ENCODE assay signal across 9 cellular contexts in the genomic region with DNA sequence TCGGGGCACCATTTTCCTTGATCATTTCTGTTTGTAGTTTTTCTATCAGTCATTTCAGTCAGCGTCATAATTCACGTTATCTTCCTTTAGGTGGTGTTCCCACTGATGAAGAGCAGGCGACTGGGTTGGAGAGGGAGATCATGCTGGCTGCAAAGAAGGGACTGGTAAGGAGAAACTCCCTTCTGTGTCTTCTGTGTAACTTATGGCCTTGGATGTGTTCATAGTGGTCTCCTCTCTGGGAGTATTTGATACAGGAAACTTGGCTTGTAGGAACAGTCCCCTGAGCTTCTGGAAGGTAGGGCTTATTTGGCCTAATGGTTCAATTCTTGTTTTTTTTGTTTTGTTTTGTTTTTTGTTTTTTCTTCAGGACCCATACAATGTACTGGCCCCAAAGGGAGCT. TPM values are rescaled to one million over a fixed set of nuclear protein-coding genes. Genes with fewer than 3 reads are reported as not detected.
DNase-seq lines count a peak whose midpoint lies in the region; ATAC-seq and TF ChIP-seq lines count a peak whose summit lies in the region.
"Had no signal": no experiment of that assay in that cellular context is flagged by ENCODE, and none has a peak within 500 bp of the region (broad histone marks: within the 10 kb centered on the region; RNA-seq: fewer than 3 reads in every experiment).

No MANE protein-coding gene starts in this region.

- H3K4me1 Mint-ChIP-seq in dendritic cell treated with granulocyte-macrophage colony-stimulating factor and Interleukin-4, amounts not matched to agents 40 ng/mL and 50 ng/mL, for 4 days (ENCODE audit: low read depth), result peaks cover 37% of the 10 kb centered on the region
- H3K4me1 Mint-ChIP-seq in nephron progenitor cell, result peaks cover 19% of the 10 kb centered on the region

- peaks cover 9% of the 10 kb centered on the region for H3K36me3 ChIP-seq in BJ (ENCODE audit: control insufficient read depth, insufficient read depth, low read length)

- intact Hi-C loops in dendritic cell treated with granulocyte-macrophage colony-stimulating factor and Interleukin-4, amounts not matched to agents 40 ng/mL and 50 ng/mL, for 4 days (cut with micrococcal nuclease), result no loop called here

- ATAC-seq in GM19328 (IDR thresholded peaks at IDR 0.05; ENCODE audit: unreplicated experiment) (no peak), GM21825 (IDR thresholded peaks at IDR 0.05; ENCODE audit: unreplicated experiment) (no peak)

- DNase-seq in BJ (ENCODE audit: low read depth), result no peak
- DNase-seq in LNCaP clone FGC (ENCODE audit: low read depth), result no peak
- no peak for DNase-seq in nephron progenitor cell
- no peak for DNase-seq in NCI-H748 (lab: John Stamatoyannopoulos, UW; ENCODE audit: unreplicated experiment)
- DNase-seq in hippocampal formation (lab: John Stamatoyannopoulos, UW), result no peak
- DNase-seq: NCI-H1048 had no signal

- no peaks in the 10 kb centered on the region for H3K9me3 Mint-ChIP-seq in dendritic cell treated with granulocyte-macrophage colony-stimulating factor and Interleukin-4, amounts not matched to agents 40 ng/mL and 50 ng/mL, for 4 days
- H3K9me3 Mint-ChIP-seq in nephron progenitor cell, result no peaks in the 10 kb centered on the region

- TF ChIP-seq CTCF in BJ (IDR thresholded peaks at IDR 0.05; ENCODE audit: insufficient read depth, low read depth, low read length), result no peak
- no peak for TF ChIP-seq CTCF in LNCaP clone FGC (IDR thresholded peaks at IDR 0.05; ENCODE audit: control insufficient read depth, extremely low read depth, insufficient read depth)
- TF ChIP-seq CTCF in nephron progenitor cell (IDR thresholded peaks at IDR 0.05), result no peak

- peaks cover under 1% of the 10 kb centered on the region for H3K27me3 Mint-ChIP-seq in dendritic cell treated with granulocyte-macrophage colony-stimulating factor and Interleukin-4, amounts not matched to agents 40 ng/mL and 50 ng/mL, for 4 days
- H3K27me3 Mint-ChIP-seq in nephron progenitor cell (ENCODE audit: low read depth, poor library complexity), result no peaks in the 10 kb centered on the region

- H3K36me3 Mint-ChIP-seq in dendritic cell treated with granulocyte-macrophage colony-stimulating factor and Interleukin-4, amounts not matched to agents 40 ng/mL and 50 ng/mL, for 4 days (ENCODE audit: low read depth), result peaks cover 59% of the 10 kb centered on the region
- H3K36me3 Mint-ChIP-seq in nephron progenitor cell (ENCODE audit: low read depth), result peaks cover 39% of the 10 kb centered on the region

- POLR2A ChIA-PET in BJ (lab: Charles Lee), result no interaction called here

- peak overlapping the region; percentile 92 for H3K4me3 Mint-ChIP-seq in dendritic cell treated with granulocyte-macrophage colony-stimulating factor and Interleukin-4, amounts not matched to agents 40 ng/mL and 50 ng/mL, for 4 days
- H3K4me3 Mint-ChIP-seq in nephron progenitor cell, result peak overlapping the region; percentile 95

- no peaks in the 10 kb centered on the region for H3K27me3 ChIP-seq in BJ (ENCODE audit: control insufficient read depth, insufficient read depth, low read length)

- H3K4me3 ChIP-seq in BJ (ENCODE audit: low read depth, low read length), result peak overlapping the region; percentile 98
- H3K4me3 ChIP-seq in LNCaP clone FGC (ENCODE audit: low read depth, low read length), result peak overlapping the region; percentile 90

- peak overlapping the region; percentile 99 for H3K27ac Mint-ChIP-seq in dendritic cell treated with granulocyte-macrophage colony-stimulating factor and Interleukin-4, amounts not matched to agents 40 ng/mL and 50 ng/mL, for 4 days
- peak overlapping the region; percentile 78 for H3K27ac Mint-ChIP-seq in nephron progenitor cell

- CTCF ChIA-PET in BJ (lab: Yijun Ruan, JAX), result interaction anchor here (0.6 kb wide), 2 partner anchors 24 to 50 kb away, joined by 3 read pairs; no protein-coding TSS in a partner anchor

RNA-seq across cellular contexts. Expression of gene COX5B, which starts 1.1 kb away (rescaled TPM):
- polyA plus RNA-seq in BJ (2011; rRNA removed), result 339 and 358 TPM in 2 replicates
- 21.3 and 32.1 TPM in 2 replicates for polyA minus RNA-seq in BJ (2011; rRNA and poly(A)+ RNA removed)

RNA-seq across cellular contexts. Expression of gene ACTR1B, which starts 16.9 kb away (rescaled TPM):
- polyA plus RNA-seq in BJ (2011; rRNA removed), result 48.4 and 64.6 TPM in 2 replicates
- 43.6 and 70.3 TPM in 2 replicates for polyA minus RNA-seq in BJ (2011; rRNA and poly(A)+ RNA removed)

RNA-seq across cellular contexts. Expression of gene C2orf92, which starts 22.5 kb away (rescaled TPM):
- 2.6 and 2.7 TPM in 2 replicates for polyA plus RNA-seq in BJ (2011; rRNA removed)
- polyA minus RNA-seq in BJ (2011; rRNA and poly(A)+ RNA removed), result 2.0 and 2.6 TPM in 2 replicates

RNA-seq across cellular contexts. Expression of gene ANKRD36B, which starts 57.3 kb away (rescaled TPM):
- 3.1 and 4.3 TPM in 2 replicates for polyA plus RNA-seq in BJ (2011; rRNA removed)
- 8.5 and 11.4 TPM in 2 replicates for polyA minus RNA-seq in BJ (2011; rRNA and poly(A)+ RNA removed)
